ENCODE assay signal across 8 cellular contexts in genomic region chr2:200810252-200810650, GRCh38. TPM values are rescaled to one million over a fixed set of nuclear protein-coding genes. Genes with fewer than 3 reads are reported as not detected.
DNase-seq lines count a peak whose midpoint lies in the region; ATAC-seq and TF ChIP-seq lines count a peak whose summit lies in the region.

No MANE protein-coding gene starts in this region.

- TF ChIP-seq CTCF in cardiac muscle cell (IDR thresholded peaks at IDR 0.05; ENCODE audit: low read depth, low read length) (no peak), adrenal gland (IDR thresholded peaks at IDR 0.05) (no peak), tibial nerve (IDR thresholded peaks at IDR 0.05) (no peak)

- peak overlapping the region; percentile 64 for H3K27ac ChIP-seq in cardiac muscle cell
- peak overlapping the region; percentile 95 to 99 (median 96) for H3K27ac ChIP-seq in adrenal gland
- H3K27ac ChIP-seq in tibial nerve: peak overlapping the region; percentile 98 to 99 (median 99)

- H3K4me3 ChIP-seq in cardiac muscle cell (no peak overlapping the region), adrenal gland (peak overlapping the region in 1 of 4 donors; percentile 80), tibial nerve (peak overlapping the region in 2 of 4 donors; percentile 81 to 90)

- 41 to 67% (median 43%) methylated on average over 1 of the region's 1 CpG for WGBS in adrenal gland, 4 donors
- 22 to 31% methylated on average over 1 of the region's 1 CpG for WGBS in tibial nerve, 2 donors

- TF ChIP-seq POLR2A in adrenal gland (IDR thresholded peaks at IDR 0.05): no peak
- TF ChIP-seq POLR2A in tibial nerve (IDR thresholded peaks at IDR 0.05): no peak

- intact Hi-C loops in Right ventricle myocardium superior (cut with DNase I) (loop anchor here (5.0 kb wide), 1 partner anchor 98 kb away; no protein-coding TSS in a partner anchor), adrenal gland (cut with DNase I) (loop anchor here in 1 of 2 donors (10.0 kb wide), 1 partner anchor 95 kb away; no protein-coding TSS in a partner anchor)

- H3K36me3 ChIP-seq in cardiac muscle cell: peaks cover 20% of the 10 kb centered on the region
- H3K36me3 ChIP-seq in adrenal gland (replicated peaks in 1 of 2): peaks cover 0 to 14% of the 10 kb centered on the region in 2 donors
- peaks cover 0 to 15% (median 5%) of the 10 kb centered on the region in 3 donors for H3K36me3 ChIP-seq in tibial nerve

- H3K9me3 ChIP-seq in cardiac muscle cell (ENCODE audit: low read depth) (no peaks in the 10 kb centered on the region), adrenal gland (replicated peaks in 1 of 3) (no peaks in the 10 kb centered on the region), tibial nerve (no peaks in the 10 kb centered on the region)

- TF ChIP-seq EP300 in tibial nerve (IDR thresholded peaks at IDR 0.05): peak in 1 of 2 donors; percentile 36

- DNase-seq in cardiac muscle cell (ENCODE audit: low read depth in 1 of 2, low spot score in 1 of 2): peak in 1 of 2 donors; percentile 85
- DNase-seq in Right ventricle myocardium superior: no peak
- DNase-seq in adrenal gland: peak in 2 of 7 donors; percentile 27 to 30
- DNase-seq in left kidney (ENCODE audit: low read depth, low spot score): peak; percentile 15
- DNase-seq in tibial nerve (ENCODE audit: low spot score in 2 of 2): peak in 1 of 2 donors; percentile 44
- no peak for DNase-seq in NCI-H748 (lab: John Stamatoyannopoulos, UW; ENCODE audit: unreplicated experiment)
- DNase-seq in stimulated activated CD4-positive, alpha-beta T cell treated with anti-CD3 and anti-CD28 coated beads, Interleukin-1b, Interleukin-23, amount 100 ng/mL, for 48 hours: no peak
- DNase-seq in NCI-H2107 (lab: John Stamatoyannopoulos, UW): no peak

- H3K27me3 ChIP-seq in cardiac muscle cell (no peaks in the 10 kb centered on the region), adrenal gland (no peaks in the 10 kb centered on the region), tibial nerve (no peaks in the 10 kb centered on the region)

- peaks cover 23% of the 10 kb centered on the region for H3K4me1 ChIP-seq in cardiac muscle cell (ENCODE audit: low read depth)
- H3K4me1 ChIP-seq in adrenal gland (replicated peaks in 1 of 2): peaks cover 5 to 40% of the 10 kb centered on the region in 2 donors
- peaks cover 2 to 48% (median 26%) of the 10 kb centered on the region in 4 donors for H3K4me1 ChIP-seq in tibial nerve

- ATAC-seq in Right ventricle myocardium superior (ENCODE audit: poor library complexity): no peak

RNA-seq across cellular contexts. Expression of gene BZW1, which starts 1.5 kb away (rescaled TPM):
- 92.9 and 159 TPM in 2 replicates for total RNA-seq in cardiac muscle cell
- polyA plus RNA-seq in cardiac muscle cell: 133 and 159 TPM in 2 replicates
- 72.2 TPM for total RNA-seq in Right ventricle myocardium superior
- total RNA-seq in adrenal gland: 100 to 1,000 TPM in 7 of 8 donors, 10 to 100 TPM in 1; 98.6 to 631 (median 193) TPM
- 100 to 1,000 TPM in 1 of 3 donors, 10 to 100 TPM in 2; 28.4 to 511 (median 30.2) TPM for polyA plus RNA-seq in adrenal gland
- 100 to 1,000 TPM; 179 to 285 (median 244) TPM for total RNA-seq in tibial nerve

RNA-seq across cellular contexts. Expression of gene CLK1, which starts 54.2 kb away (rescaled TPM):
- total RNA-seq in cardiac muscle cell: 76.3 and 108 TPM in 2 replicates
- 65.2 and 87.1 TPM in 2 replicates for polyA plus RNA-seq in cardiac muscle cell
- 44.1 TPM for total RNA-seq in Right ventricle myocardium superior
- total RNA-seq in adrenal gland: 100 to 1,000 TPM in 2 of 8 donors, 10 to 100 TPM in 6; 34.4 to 151 (median 77.2) TPM
- 1,000 to 10,000 TPM in 1 of 3 donors, 100 to 1,000 TPM in 1, 10 to 100 TPM in 1; 77.2 to 2,325 (median 626) TPM for polyA plus RNA-seq in adrenal gland
- total RNA-seq in tibial nerve: 100 to 1,000 TPM; 141 to 336 (median 261) TPM
